ENCODE assay signal across 8 cellular contexts in the genomic region with DNA sequence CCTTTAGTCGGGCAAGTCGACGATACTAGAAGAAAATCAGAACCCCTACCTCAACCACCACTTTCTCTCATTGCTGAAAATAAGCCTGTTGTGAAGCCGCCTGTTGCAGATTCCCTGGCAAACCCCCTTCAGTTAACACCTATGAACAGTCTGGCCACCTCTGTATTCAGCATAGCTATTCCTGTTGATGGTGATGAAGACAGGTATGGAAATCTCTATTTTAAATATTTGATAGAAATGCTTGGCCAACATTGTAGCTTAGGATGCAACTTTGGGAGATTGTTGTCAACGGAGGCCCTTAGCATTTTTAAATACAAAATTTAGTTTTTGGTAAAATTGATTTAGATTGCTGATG. TPM values are rescaled to one million over a fixed set of nuclear protein-coding genes. Genes with fewer than 3 reads are reported as not detected.
A peak's percentile ranks its signal among the peaks of the same experiment; 100 is the strongest.
DNase-seq lines count a peak whose midpoint lies in the region; ATAC-seq and TF ChIP-seq lines count a peak whose summit lies in the region.

No MANE protein-coding gene starts in this region.

- H3K27ac Mint-ChIP-seq in T-helper 1 cell treated with Interleukin-12 subunit alpha and Interleukin-12 subunit beta and Interleukin-4 antibody, amounts not matched to agents 30 μg/mL and 1 μg/mL, for 36 hours: peak overlapping the region; percentile 64
- peak overlapping the region; percentile 89 for H3K27ac Mint-ChIP-seq in activated T-helper 17 cell treated with anti-CD3 and anti-CD28 coated beads, Interleukin-2, amount 50 U/mL, for 72 hours
- peak overlapping the region in 5 of 6 donors; percentile 60 to 91 (median 81) for H3K27ac Mint-ChIP-seq in immature natural killer cell

- peak overlapping the region; percentile 97 for H3K4me3 ChIP-seq in suprapubic skin

- 2% methylated on average over 5 of the region's 5 CpGs for WGBS in suprapubic skin

- TF ChIP-seq POLR2A in suprapubic skin (IDR thresholded peaks at IDR 0.05): no peak

- no peaks in the 10 kb centered on the region for H3K36me3 ChIP-seq in suprapubic skin

- no peak for DNase-seq in T-helper 1 cell
- no peak for DNase-seq in immature natural killer cell
- DNase-seq in suprapubic skin (ENCODE audit: low spot score in 2 of 2): no peak
- DNase-seq in A172 (ENCODE audit: low spot score): no peak

- no peak for TF ChIP-seq EP300 in suprapubic skin (IDR thresholded peaks at IDR 0.05)

- H3K27ac ChIP-seq in suprapubic skin: no peak overlapping the region

- peaks cover 47% of the 10 kb centered on the region for H3K4me1 ChIP-seq in suprapubic skin

- ATAC-seq in activated T-helper 17 cell treated with anti-CD3 and anti-CD28 coated beads, Interleukin-2, amount 50 U/mL, for 72 hours (replicated peaks): no peak
- no peak for ATAC-seq in GM21576 (IDR thresholded peaks at IDR 0.05; ENCODE audit: unreplicated experiment)
- ATAC-seq in HG02759 (IDR thresholded peaks at IDR 0.05; ENCODE audit: unreplicated experiment): no peak

- H3K27me3 Mint-ChIP-seq in T-helper 1 cell treated with Interleukin-12 subunit alpha and Interleukin-12 subunit beta and Interleukin-4 antibody, amounts not matched to agents 30 μg/mL and 1 μg/mL, for 36 hours (ENCODE audit: low read depth): peaks cover 5% of the 10 kb centered on the region
- no peaks in the 10 kb centered on the region for H3K27me3 Mint-ChIP-seq in activated T-helper 17 cell treated with anti-CD3 and anti-CD28 coated beads, Interleukin-2, amount 50 U/mL, for 72 hours
- peaks cover 13 to 31% (median 17%) of the 10 kb centered on the region in 3 donors for H3K27me3 Mint-ChIP-seq in immature natural killer cell (ENCODE audit: low read depth in 3 of 3)

- peaks cover 20% of the 10 kb centered on the region for H3K36me3 Mint-ChIP-seq in T-helper 1 cell treated with Interleukin-12 subunit alpha and Interleukin-12 subunit beta and Interleukin-4 antibody, amounts not matched to agents 30 μg/mL and 1 μg/mL, for 36 hours (ENCODE audit: low read depth)
- H3K36me3 Mint-ChIP-seq in activated T-helper 17 cell treated with anti-CD3 and anti-CD28 coated beads, Interleukin-2, amount 50 U/mL, for 72 hours (ENCODE audit: low read depth): peaks cover 60% of the 10 kb centered on the region
- no peaks in the 10 kb centered on the region for H3K36me3 Mint-ChIP-seq in immature natural killer cell

- H3K4me3 Mint-ChIP-seq in T-helper 1 cell treated with Interleukin-12 subunit alpha and Interleukin-12 subunit beta and Interleukin-4 antibody, amounts not matched to agents 30 μg/mL and 1 μg/mL, for 36 hours: peak overlapping the region; percentile 84
- H3K4me3 Mint-ChIP-seq in activated T-helper 17 cell treated with anti-CD3 and anti-CD28 coated beads, Interleukin-2, amount 50 U/mL, for 72 hours: peak overlapping the region; percentile 77
- peak overlapping the region; percentile 80 to 92 (median 91) for H3K4me3 Mint-ChIP-seq in immature natural killer cell

- no peaks in the 10 kb centered on the region for H3K27me3 ChIP-seq in suprapubic skin

- H3K9me3 ChIP-seq in suprapubic skin: no peaks in the 10 kb centered on the region

- peaks cover 54% of the 10 kb centered on the region for H3K4me1 Mint-ChIP-seq in T-helper 1 cell treated with Interleukin-12 subunit alpha and Interleukin-12 subunit beta and Interleukin-4 antibody, amounts not matched to agents 30 μg/mL and 1 μg/mL, for 36 hours (ENCODE audit: low read depth)
- H3K4me1 Mint-ChIP-seq in activated T-helper 17 cell treated with anti-CD3 and anti-CD28 coated beads, Interleukin-2, amount 50 U/mL, for 72 hours: peaks cover 29% of the 10 kb centered on the region
- H3K4me1 Mint-ChIP-seq in immature natural killer cell: peaks cover 63 to 72% of the 10 kb centered on the region in 2 donors

- no peaks in the 10 kb centered on the region for H3K9me3 Mint-ChIP-seq in T-helper 1 cell treated with Interleukin-12 subunit alpha and Interleukin-12 subunit beta and Interleukin-4 antibody, amounts not matched to agents 30 μg/mL and 1 μg/mL, for 36 hours
- no peaks in the 10 kb centered on the region for H3K9me3 Mint-ChIP-seq in activated T-helper 17 cell treated with anti-CD3 and anti-CD28 coated beads, Interleukin-2, amount 50 U/mL, for 72 hours
- peaks cover 0 to 2% (median 0%) of the 10 kb centered on the region in 6 donors for H3K9me3 Mint-ChIP-seq in immature natural killer cell

- no peak for TF ChIP-seq CTCF in suprapubic skin (IDR thresholded peaks at IDR 0.05)

RNA-seq across cellular contexts. Expression of a gene that starts 3.0 kb away (rescaled TPM):
- 10 to 100 TPM; 13.9 to 14.6 TPM for total RNA-seq in activated T-helper 17 cell treated with anti-CD3 and anti-CD28 coated beads, Interleukin-2, amount 50 U/mL, for 72 hours
- 10 to 100 TPM in 1 of 3 donors, 1 to 10 TPM in 2; 6.4 to 10.4 (median 9.0) TPM for polyA plus RNA-seq in immature natural killer cell
- 10 to 100 TPM; 13.2 to 19.5 (median 16.4) TPM for total RNA-seq in suprapubic skin
- total RNA-seq in A172 (2014; rRNA removed; shearing (Covaris generic)): 8.8 and 12.9 TPM in 2 replicates
